In the genomic region with DNA sequence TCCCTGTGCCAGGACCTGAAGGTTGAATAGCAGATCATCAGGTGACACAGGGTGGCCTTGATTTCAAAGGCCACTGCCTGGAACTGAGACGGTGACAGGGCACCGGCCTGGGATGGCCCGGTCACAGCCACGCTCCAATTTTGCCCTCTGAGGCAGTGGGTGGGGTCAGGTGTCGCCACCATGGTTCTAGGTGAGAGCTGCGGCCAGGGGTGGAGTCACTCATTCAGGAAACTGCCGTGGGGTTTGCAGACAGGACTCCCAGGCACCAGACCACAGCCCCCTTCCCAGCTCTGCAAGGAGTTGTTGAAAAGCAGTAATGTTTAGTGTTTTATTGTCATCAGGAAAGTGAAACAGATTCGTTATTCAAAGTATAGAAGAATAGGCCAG, we compare ENCODE assay signal across 21 cellular contexts. TPM values are rescaled to one million over a fixed set of nuclear protein-coding genes. Genes with fewer than 3 reads are reported as not detected.
DNase-seq lines count a peak whose midpoint lies in the region; ATAC-seq, FAIRE-seq and TF ChIP-seq lines count a peak whose summit lies in the region.
"Had no signal": no experiment of that assay in that cellular context is flagged by ENCODE, and none has a peak within 500 bp of the region (broad histone marks: within the 10 kb centered on the region; RNA-seq: fewer than 3 reads in every experiment).

No MANE protein-coding gene starts in this region.

- ATAC-seq in HepG2 (no peak), mucosa of descending colon (peak; percentile 37), HG03108 (IDR thresholded peaks at IDR 0.05; ENCODE audit: unreplicated experiment) (no peak)
- ATAC-seq: WTC11 had no signal

- peaks cover 36% of the 10 kb centered on the region for H3K4me1 Mint-ChIP-seq in activated CD4-positive, alpha-beta memory T cell treated with anti-CD3 and anti-CD28 coated beads, Interleukin-2, amount 10 ng/mL, durations not matched to agents 7 days and 5 days
- H3K4me1 Mint-ChIP-seq: WTC11 had no signal

- TF ChIP-seq EP300 in HepG2 (IDR thresholded peaks at IDR 0.05; ENCODE audit: low read depth in 2 of 2, low read length in 2 of 2) (no peak), HepG2 (CRISPR knock-in tag; IDR thresholded peaks at IDR 0.05; ENCODE audit: borderline replicate concordance) (no peak)

- peak overlapping the region in 1 of 2 donors; percentile 25 for H3K9ac ChIP-seq in liver (ENCODE audit: low read depth in 1 of 2, low read length in 2 of 2)
- H3K9ac ChIP-seq in HepG2 (ENCODE audit: insufficient read depth, low read depth, low read length): no peak overlapping the region

- peaks cover 9% of the 10 kb centered on the region for H3K27me3 Mint-ChIP-seq in activated CD4-positive, alpha-beta memory T cell treated with anti-CD3 and anti-CD28 coated beads, Interleukin-2, amount 10 ng/mL, durations not matched to agents 7 days and 5 days

- no peak overlapping the region for H3K4me2 ChIP-seq in HepG2 (ENCODE audit: low read depth, low read length)
- H3K4me2 ChIP-seq: PC-9 had no signal

- CTCF ChIA-PET in HepG2 (lab: Yijun Ruan, JAX; ENCODE audit: low intra/inter-chr PET ratio, low total read pairs): no interaction called here
- CTCF ChIA-PET in activated CD4-positive, alpha-beta memory T cell treated with anti-CD3 and anti-CD28 coated beads, Interleukin-2, amount 10 ng/mL, durations not matched to agents 7 days and 5 days (lab: Charles Lee): interaction anchor here (1.3 kb wide), 2 partner anchors 18 to 268 kb away, joined by 3 to 6 read pairs; no protein-coding TSS in a partner anchor

- H3K4me1 ChIP-seq in liver (ENCODE audit: control insufficient read depth in 4 of 4, insufficient read depth in 4 of 4, low read length in 3 of 4) (peaks cover 24 to 65% (median 52%) of the 10 kb centered on the region in 4 donors), HepG2 (ENCODE audit: insufficient read depth, low read length) (peaks cover 37% of the 10 kb centered on the region), mucosa of descending colon (ENCODE audit: low read depth) (peaks cover 2% of the 10 kb centered on the region), esophagus squamous epithelium (peaks cover 0 to 13% (median 3%) of the 10 kb centered on the region in 3 donors)

- TF ChIP-seq RAD21 in liver (IDR thresholded peaks at IDR 0.05) (peak; percentile 67 to 68), HepG2 (CRISPR knock-in tag; IDR thresholded peaks at IDR 0.05) (no peak)

- H3K27me3 ChIP-seq in liver (ENCODE audit: control insufficient read depth in 4 of 4, insufficient read depth in 4 of 4, low read length in 3 of 4) (no peaks in the 10 kb centered on the region), HepG2 (ENCODE audit: control insufficient read depth in 1 of 2, insufficient read depth in 2 of 2, low read length in 2 of 2) (peaks cover 8 to 53% of the 10 kb centered on the region in 2 experiments), esophagus squamous epithelium (peaks cover 0 to 44% (median 0%) of the 10 kb centered on the region in 4 donors)

- H3K9me3 ChIP-seq in liver (ENCODE audit: control insufficient read depth in 4 of 4, low read length in 3 of 4): no peaks in the 10 kb centered on the region
- no peaks in the 10 kb centered on the region for H3K9me3 ChIP-seq in HepG2 (ENCODE audit: low read length)
- no peaks in the 10 kb centered on the region for H3K9me3 ChIP-seq in mucosa of descending colon
- no peaks in the 10 kb centered on the region for H3K9me3 ChIP-seq in esophagus squamous epithelium

- TF ChIP-seq POLR2A in HepG2 (IDR thresholded peaks at IDR 0.05; ENCODE audit: insufficient read depth in 1 of 2, low read depth in 2 of 2, low read length in 2 of 2) (no peak), esophagus squamous epithelium (IDR thresholded peaks at IDR 0.05) (no peak)

- H3K27ac Mint-ChIP-seq in activated CD4-positive, alpha-beta memory T cell treated with anti-CD3 and anti-CD28 coated beads, Interleukin-2, amount 10 ng/mL, durations not matched to agents 7 days and 5 days: peak overlapping the region; percentile 77
- H3K27ac Mint-ChIP-seq: HFFc6, WTC11 had no signal

- DNase-seq in HepG2 (ENCODE audit: low spot score) (no peak), mucosa of descending colon (peak in 1 of 3 donors; percentile 26), NCI-H446 treated with DMSO at 0.1 percent for 48 hours (lab: John Stamatoyannopoulos, UW) (no peak), esophagus squamous epithelium (lab: John Stamatoyannopoulos, UW) (no peak), AG08395 (ENCODE audit: low spot score) (no peak)
- DNase-seq in activated CD4-positive, alpha-beta memory T cell treated with anti-CD3 and anti-CD28 coated beads, Interleukin-2, amount 10 ng/mL, durations not matched to agents 7 days and 5 days: peak; percentile 45
- DNase-seq: effector CD8-positive, alpha-beta T cell; HFFc6; Kasumi-1; NCI-H510A treated with DMSO at 0.1 percent for 48 hours; nucleus accumbens; PC-9; small intestine; SW 1271 had no signal

- FAIRE-seq in HepG2 (lab: Jason Lieb, UNC): no peak
- FAIRE-seq: small intestine had no signal

- TF ChIP-seq CTCF in liver (IDR thresholded peaks at IDR 0.05; ENCODE audit: low read depth, low read length, missing input control): no peak
- TF ChIP-seq CTCF in HepG2 (CRISPR knock-in tag; IDR thresholded peaks at IDR 0.05): no peak
- no peak for TF ChIP-seq CTCF in mucosa of descending colon (IDR thresholded peaks at IDR 0.05)
- no peak for TF ChIP-seq CTCF in esophagus squamous epithelium (IDR thresholded peaks at IDR 0.05)

- no peaks in the 10 kb centered on the region for H4K20me1 ChIP-seq in HepG2 (ENCODE audit: insufficient read depth, low read length)

- no TSS peak for BruUV-seq in HepG2 (replicated peaks; lab: Mats Ljungman, UMichigan)

- H3K4me3 Mint-ChIP-seq in activated CD4-positive, alpha-beta memory T cell treated with anti-CD3 and anti-CD28 coated beads, Interleukin-2, amount 10 ng/mL, durations not matched to agents 7 days and 5 days: no peak overlapping the region
- H3K4me3 Mint-ChIP-seq: activated T-helper 1 cell treated with anti-CD3 and anti-CD28 coated beads, Interleukin-12 subunit alpha, Interleukin-12 subunit beta, Interleukin-2, Interleukin-4 antibody, amounts not matched to agents 30 ng/mL and 10 ng/mL and 1 ng/mL, durations not matched to agents 14 hours and 24 hours and 36 hours; HFFc6; WTC11 had no signal

- in situ Hi-C loops in HepG2 (cut with HindIII; ENCODE audit: extremely low pct_ligation_motif_present, low pct_unique_long_range_greater_than_20kb): no loop called here

- H3K4me3 ChIP-seq in liver (ENCODE audit: low read depth in 1 of 3, low read length in 3 of 3) (no peak overlapping the region), HepG2 (replicated peaks in 1 of 3; ENCODE audit: insufficient read depth in 1 of 3, low read depth in 2 of 3, low read length in 3 of 3) (no peak overlapping the region), mucosa of descending colon (no peak overlapping the region), esophagus squamous epithelium (no peak overlapping the region)
- H3K4me3 ChIP-seq: PC-9 had no signal

- intact Hi-C loops in HepG2 (cut with micrococcal nuclease; ENCODE audit: unreplicated experiment): no loop called here
- intact Hi-C loops in mucosa of descending colon (cut with DNase I, micrococcal nuclease): no loop called here
- intact Hi-C loops in esophagus squamous epithelium (cut with DNase I): no loop called here

- no peaks in the 10 kb centered on the region for H3K79me2 ChIP-seq in HepG2 (ENCODE audit: insufficient read depth, low read length)

- POLR2A ChIA-PET in HepG2 (lab: Yijun Ruan, JAX): no interaction called here
- POLR2A ChIA-PET in activated CD4-positive, alpha-beta memory T cell treated with anti-CD3 and anti-CD28 coated beads, Interleukin-2, amount 10 ng/mL, durations not matched to agents 7 days and 5 days (lab: Charles Lee): no interaction called here

- H3K27ac ChIP-seq in liver (ENCODE audit: low read depth in 1 of 2, low read length in 2 of 2) (peak overlapping the region; percentile 89 to 93), HepG2 (ENCODE audit: extremely low read length, insufficient read depth, low read length) (no peak overlapping the region), esophagus squamous epithelium (no peak overlapping the region)
- H3K27ac ChIP-seq: PC-9 had no signal

- no peak overlapping the region for H2AFZ ChIP-seq in HepG2 (ENCODE audit: low read length)
- H2AFZ ChIP-seq: PC-9 had no signal

- H3K36me3 Mint-ChIP-seq in activated CD4-positive, alpha-beta memory T cell treated with anti-CD3 and anti-CD28 coated beads, Interleukin-2, amount 10 ng/mL, durations not matched to agents 7 days and 5 days (ENCODE audit: low read depth): peaks cover 7% of the 10 kb centered on the region

- peaks cover 7% of the 10 kb centered on the region for H3K9me3 Mint-ChIP-seq in activated CD4-positive, alpha-beta memory T cell treated with anti-CD3 and anti-CD28 coated beads, Interleukin-2, amount 10 ng/mL, durations not matched to agents 7 days and 5 days

- H3K36me3 ChIP-seq in liver (ENCODE audit: control insufficient read depth in 4 of 4, insufficient read depth in 3 of 4, low read depth in 1 of 4, low read length in 3 of 4): no peaks in the 10 kb centered on the region
- no peaks in the 10 kb centered on the region for H3K36me3 ChIP-seq in HepG2 (replicated peaks in 1 of 2; ENCODE audit: control insufficient read depth in 1 of 2, insufficient read depth in 2 of 2, low read length in 2 of 2)
- no peaks in the 10 kb centered on the region for H3K36me3 ChIP-seq in mucosa of descending colon (ENCODE audit: low read depth)
- no peaks in the 10 kb centered on the region for H3K36me3 ChIP-seq in esophagus squamous epithelium

- WGBS in liver: 24% methylated on average over 8 of the region's 8 CpGs
- 5% methylated on average over 6 of the region's 8 CpGs for WGBS in HepG2 (ENCODE audit: low lambda C conversion rate)
- WGBS in esophagus squamous epithelium, 2 donors: 72% methylated on average over 3 to 6 of the region's 8 CpGs

RNA-seq across cellular contexts. Expression of gene RNU6ATAC, which starts 17.3 kb away (rescaled TPM):
- total RNA-seq in liver (not detected), HepG2 (2016; rRNA removed; fragmentation: Illumina TruSeq; extraction: Trizol) (894 TPM in 1 of 2 replicates, not detected in the other), mucosa of descending colon (100 to 1,000 TPM in 1 of 3 donors, 10 to 100 TPM in 2; 38.0 to 182 (median 66.9) TPM), esophagus squamous epithelium (not detected)
- polyA plus RNA-seq in liver (not detected), HepG2 (2011; rRNA removed) (not detected in 2 replicates)
- 12,614 and 12,724 TPM in 2 replicates for total RNA-seq in HepG2 (2016; cell fraction: cytosol; rRNA removed; fragmentation: Illumina TruSeq; extraction: Trizol; ENCODE audit: low read depth)
- 82.4 and 810 TPM in 2 replicates for total RNA-seq in HepG2 (2016; cell fraction: insoluble cytoplasmic fraction; rRNA removed; fragmentation: Illumina TruSeq; extraction: Trizol)
- 600 and 628 TPM in 2 replicates for total RNA-seq in HepG2 (2016; cell fraction: membrane; rRNA removed; fragmentation: Illumina TruSeq; extraction: Trizol)
- total RNA-seq in HepG2 (2016; cell fraction: nucleus; rRNA removed; fragmentation: Illumina TruSeq; extraction: Trizol): 1,443 and 1,712 TPM in 2 replicates
- polyA plus RNA-seq in HepG2 (2011; cell fraction: cytosol; rRNA removed): not detected in 2 replicates
- polyA plus RNA-seq in HepG2 (2011; cell fraction: nucleus; rRNA removed): not detected in 2 replicates
- polyA plus RNA-seq in HepG2 (2012): not detected in 2 replicates
- polyA plus RNA-seq in HepG2 (2016; cell fraction: cytosol; fragmentation: Illumina TruSeq; extraction: Trizol; ENCODE audit: low read depth): 76.0 TPM in 1 of 2 replicates, not detected in the other
- not detected in 2 replicates for polyA plus RNA-seq in HepG2 (2016; cell fraction: insoluble cytoplasmic fraction; fragmentation: Illumina TruSeq; extraction: Trizol; ENCODE audit: low read depth)
- not detected in 2 replicates for polyA plus RNA-seq in HepG2 (2016; cell fraction: membrane; fragmentation: Illumina TruSeq; extraction: Trizol; ENCODE audit: low read depth)
- polyA plus RNA-seq in HepG2 (2016; cell fraction: nucleus; fragmentation: Illumina TruSeq; extraction: Trizol; ENCODE audit: insufficient read depth, low read depth): not detected in 2 replicates
- polyA minus RNA-seq in HepG2 (2011; rRNA and poly(A)+ RNA removed; ENCODE audit: low replicate concordance): under 0.01 TPM in 2 replicates
- polyA minus RNA-seq in HepG2 (2011; cell fraction: cytosol; rRNA and poly(A)+ RNA removed): 1,413 and 1,463 TPM in 2 replicates
- polyA minus RNA-seq in HepG2 (2011; cell fraction: nucleus; rRNA and poly(A)+ RNA removed): under 0.01 TPM in 1 of 2 replicates, not detected in the other
- 10 to 100 TPM; 21.7 to 22.1 TPM for total RNA-seq in activated CD4-positive, alpha-beta memory T cell treated with anti-CD3 and anti-CD28 coated beads, Interleukin-2, amount 10 ng/mL, durations not matched to agents 7 days and 5 days
- total RNA-seq: Daoy, fibroblast of villous mesenchyme had no signal
- polyA plus RNA-seq: BJ, small intestine had no signal

RNA-seq across cellular contexts. Expression of gene WDR5, which starts 45.8 kb away (rescaled TPM):
- total RNA-seq in liver (10 to 100 TPM; 11.4 to 21.6 TPM), HepG2 (2016; rRNA removed; fragmentation: Illumina TruSeq; extraction: Trizol) (31.6 and 34.3 TPM in 2 replicates), mucosa of descending colon (10 to 100 TPM; 19.9 to 27.1 (median 24.6) TPM), esophagus squamous epithelium (10 to 100 TPM; 15.4 to 26.8 (median 23.1) TPM)
- polyA plus RNA-seq in liver (10 to 100 TPM; 11.1 to 17.8 TPM), HepG2 (2011; rRNA removed) (34.3 and 39.8 TPM in 2 replicates)
- total RNA-seq in HepG2 (2016; cell fraction: cytosol; rRNA removed; fragmentation: Illumina TruSeq; extraction: Trizol; ENCODE audit: low read depth): 25.8 and 28.6 TPM in 2 replicates
- total RNA-seq in HepG2 (2016; cell fraction: insoluble cytoplasmic fraction; rRNA removed; fragmentation: Illumina TruSeq; extraction: Trizol): 24.3 and 33.8 TPM in 2 replicates
- 46.4 and 51.5 TPM in 2 replicates for total RNA-seq in HepG2 (2016; cell fraction: membrane; rRNA removed; fragmentation: Illumina TruSeq; extraction: Trizol)
- total RNA-seq in HepG2 (2016; cell fraction: nucleus; rRNA removed; fragmentation: Illumina TruSeq; extraction: Trizol): 25.3 and 27.9 TPM in 2 replicates
- polyA plus RNA-seq in HepG2 (2011; cell fraction: cytosol; rRNA removed): 37.7 and 41.2 TPM in 2 replicates
- polyA plus RNA-seq in HepG2 (2011; cell fraction: nucleus; rRNA removed): 91.6 and 97.0 TPM in 2 replicates
- 39.5 and 43.5 TPM in 2 replicates for polyA plus RNA-seq in HepG2 (2012)
- polyA plus RNA-seq in HepG2 (2016; cell fraction: cytosol; fragmentation: Illumina TruSeq; extraction: Trizol; ENCODE audit: low read depth): 48.0 and 58.0 TPM in 2 replicates
- 39.5 and 47.9 TPM in 2 replicates for polyA plus RNA-seq in HepG2 (2016; cell fraction: insoluble cytoplasmic fraction; fragmentation: Illumina TruSeq; extraction: Trizol; ENCODE audit: low read depth)
- 63.7 TPM in 2 replicates for polyA plus RNA-seq in HepG2 (2016; cell fraction: membrane; fragmentation: Illumina TruSeq; extraction: Trizol; ENCODE audit: low read depth)
- 58.1 and 61.1 TPM in 2 replicates for polyA plus RNA-seq in HepG2 (2016; cell fraction: nucleus; fragmentation: Illumina TruSeq; extraction: Trizol; ENCODE audit: insufficient read depth, low read depth)
- 23.7 and 57.9 TPM in 2 replicates for polyA minus RNA-seq in HepG2 (2011; rRNA and poly(A)+ RNA removed; ENCODE audit: low replicate concordance)
- 18.7 and 21.8 TPM in 2 replicates for polyA minus RNA-seq in HepG2 (2011; cell fraction: cytosol; rRNA and poly(A)+ RNA removed)
- 35.8 and 44.5 TPM in 2 replicates for polyA minus RNA-seq in HepG2 (2011; cell fraction: nucleus; rRNA and poly(A)+ RNA removed)
- 10 to 100 TPM; 32.1 to 32.7 TPM for total RNA-seq in activated CD4-positive, alpha-beta memory T cell treated with anti-CD3 and anti-CD28 coated beads, Interleukin-2, amount 10 ng/mL, durations not matched to agents 7 days and 5 days

Comparison
In these comparisons a context has a peak if more than half of its experiments do, and no peak if none do; other contexts are left out.
1. H3K27ac ChIP-seq: peak in liver (2 of 2); none in HepG2 (single experiment) and esophagus squamous epithelium (0 of 4).
2. RNA of gene RNU6ATAC, which starts 17.3 kb away (total RNA-seq): 82.4 to 12,724 TPM in HepG2, 38.0 to 182 TPM in mucosa of descending colon and 21.7 to 22.1 TPM in activated CD4-positive, alpha-beta memory T cell treated with anti-CD3 and anti-CD28 coated beads, Interleukin-2, amount 10 ng/mL, durations not matched to agents 7 days and 5 days; not detected in liver and not detected in esophagus squamous epithelium; every median in the first group is over 10 times any median in the second.